In genomic region chr22:17973217-17973616, GRCh38 we compare ENCODE assay signal across 16 cellular contexts. TPM values are rescaled to one million over a fixed set of nuclear protein-coding genes. Genes with fewer than 3 reads are reported as not detected.
A peak's percentile ranks its signal among the peaks of the same experiment; 100 is the strongest.
DNase-seq lines count a peak whose midpoint lies in the region; ATAC-seq and TF ChIP-seq lines count a peak whose summit lies in the region.
"Had no signal": no experiment of that assay in that cellular context is flagged by ENCODE, and none has a peak within 500 bp of the region (broad histone marks: within the 10 kb centered on the region; RNA-seq: fewer than 3 reads in every experiment).

No MANE protein-coding gene starts in this region.

- DNase-seq in left ventricle myocardium inferior, result no peak
- DNase-seq in Right ventricle myocardium inferior (ENCODE audit: missing footprints), result no peak
- DNase-seq in mammary epithelial cell, result no peak
- DNase-seq in tibial artery, result no peak
- no peak for DNase-seq in NOMO-1 treated with dmso at 0.1 percent for 144 hours (lab: John Stamatoyannopoulos, UW; ENCODE audit: unreplicated experiment)
- DNase-seq in NCI-H2227 (lab: John Stamatoyannopoulos, UW; ENCODE audit: unreplicated experiment), result no peak
- DNase-seq in superior temporal gyrus (ENCODE audit: extremely low spot score), result no peak
- DNase-seq: ACHN; activated effector memory CD4-positive, alpha-beta T cell treated with Interleukin-2 at 50 U/mL for 16 hours; effector CD8-positive, alpha-beta T cell; midbrain; NCI-H524 treated with DMSO at 0.1 percent for 48 hours; OCI-M1; testis; WERI-Rb-1 had no signal

- BruUV-seq in mammary epithelial cell (replicated peaks; lab: Mats Ljungman, UMichigan), result no TSS peak

- H3K79me2 ChIP-seq in mammary epithelial cell (ENCODE audit: insufficient read depth, low read length), result peaks cover 94% of the 10 kb centered on the region

- peaks cover 2% of the 10 kb centered on the region for H4K20me1 ChIP-seq in mammary epithelial cell (ENCODE audit: insufficient read depth, low read length)

- peaks cover 76% of the 10 kb centered on the region for H3K4me1 ChIP-seq in left ventricle myocardium inferior
- peaks cover 37% of the 10 kb centered on the region for H3K4me1 ChIP-seq in mammary epithelial cell (ENCODE audit: insufficient read depth, low read length)
- H3K4me1 ChIP-seq in tibial artery, result peaks cover 4 to 75% (median 52%) of the 10 kb centered on the region in 4 donors

- H3K27ac ChIP-seq in left ventricle myocardium inferior (replicated peaks), result peak overlapping the region; percentile 57
- H3K27ac ChIP-seq in mammary epithelial cell (ENCODE audit: insufficient read depth, low read depth, low read length), result no peak overlapping the region
- peak overlapping the region; percentile 46 to 62 for H3K27ac ChIP-seq in tibial artery
- H3K27ac ChIP-seq: testis, WERI-Rb-1 had no signal

- H2AFZ ChIP-seq in mammary epithelial cell (ENCODE audit: low read depth, low read length), result no peak overlapping the region

- no peak overlapping the region for H3K9ac ChIP-seq in mammary epithelial cell (ENCODE audit: insufficient read depth, low read length)

- H3K36me3 ChIP-seq in left ventricle myocardium inferior (no peaks in the 10 kb centered on the region), mammary epithelial cell (ENCODE audit: insufficient read depth, low read length) (no peaks in the 10 kb centered on the region), tibial artery (no peaks in the 10 kb centered on the region)
- H3K36me3 ChIP-seq: WERI-Rb-1 had no signal

- H3K9me3 Mint-ChIP-seq in nephron, result no peaks in the 10 kb centered on the region

- 45% methylated on average over 5 of the region's 6 CpGs for WGBS in mammary epithelial cell (ENCODE audit: low coverage, missing lambda C conversion rate)

- no peak overlapping the region for H3K4me3 Mint-ChIP-seq in nephron

- peak overlapping the region; percentile 69 for H3K4me2 ChIP-seq in mammary epithelial cell (ENCODE audit: insufficient read depth, low read depth, low read length)

- peak overlapping the region; percentile 44 to 73 (median 71) for H3K27ac Mint-ChIP-seq in nephron

- CTCF ChIA-PET in mammary epithelial cell (lab: Charles Lee; ENCODE audit: low non-redundant PET), result no interaction called here

- H3K4me1 Mint-ChIP-seq in nephron, result peaks cover 60% of the 10 kb centered on the region

- no peaks in the 10 kb centered on the region for H3K27me3 Mint-ChIP-seq in nephron (ENCODE audit: low read depth)

- H3K9me3 ChIP-seq in left ventricle myocardium inferior (replicated peaks) (no peaks in the 10 kb centered on the region), mammary epithelial cell (replicated peaks; ENCODE audit: insufficient read depth, low read length) (no peaks in the 10 kb centered on the region), tibial artery (no peaks in the 10 kb centered on the region)
- H3K9me3 ChIP-seq: testis had no signal

- H3K4me3 ChIP-seq in left ventricle myocardium inferior (no peak overlapping the region), mammary epithelial cell (replicated peaks in 1 of 3; ENCODE audit: insufficient read depth in 1 of 3, low read depth in 2 of 3, low read length in 3 of 3) (no peak overlapping the region), tibial artery (no peak overlapping the region)
- H3K4me3 ChIP-seq: testis had no signal

- H3K36me3 Mint-ChIP-seq in nephron (ENCODE audit: low read depth), result peaks cover 3% of the 10 kb centered on the region

- dilution Hi-C loops in mammary epithelial cell (cut with HindIII; ENCODE audit: low sequenced_read_pairs), result no loop called here

- in situ Hi-C loops in mammary epithelial cell (cut with MboI; ENCODE audit: low sequenced_read_pairs in 2 of 2), result no loop called here

- no peak for ATAC-seq in Right ventricle myocardium inferior

- intact Hi-C loops in left ventricle myocardium inferior (cut with micrococcal nuclease) (no loop called here), Right ventricle myocardium inferior (cut with DNase I) (no loop called here), mammary epithelial cell (cut with micrococcal nuclease) (no loop called here), tibial artery (cut with DNase I; ENCODE audit: low total_unique reads) (no loop called here)

- H3K27me3 ChIP-seq in left ventricle myocardium inferior (ENCODE audit: low read depth) (no peaks in the 10 kb centered on the region), mammary epithelial cell (ENCODE audit: insufficient read depth, low read length) (no peaks in the 10 kb centered on the region), tibial artery (no peaks in the 10 kb centered on the region)
- H3K27me3 ChIP-seq: testis had no signal

- TF ChIP-seq CTCF in left ventricle myocardium inferior (IDR thresholded peaks at IDR 0.05; ENCODE audit: borderline replicate concordance) (no peak), mammary epithelial cell (conservative IDR thresholded peaks at IDR 0.05 in 1 of 2, IDR thresholded peaks at IDR 0.05 in 1 of 2; ENCODE audit: extremely low read depth in 1 of 2, insufficient read depth in 1 of 2, low read depth in 1 of 2, low read length in 2 of 2) (no peak), nephron (IDR thresholded peaks at IDR 0.05; ENCODE audit: unreplicated experiment in 3 of 3) (no peak), tibial artery (IDR thresholded peaks at IDR 0.05) (no peak)

RNA-seq across cellular contexts. Expression of gene MICAL3, which starts 51.1 kb away (rescaled TPM):
- total RNA-seq in left ventricle myocardium inferior, result 92.5 TPM
- 85.7 TPM for total RNA-seq in Right ventricle myocardium inferior
- 100 to 1,000 TPM in 1 of 2 donors, 10 to 100 TPM in 1; 67.2 to 102 TPM for total RNA-seq in mammary epithelial cell
- 31.3 TPM for polyA plus RNA-seq in mammary epithelial cell
- 110 TPM for polyA minus RNA-seq in mammary epithelial cell
